Comparison of ENCODE assay signal across 15 cellular contexts in the genomic region with DNA sequence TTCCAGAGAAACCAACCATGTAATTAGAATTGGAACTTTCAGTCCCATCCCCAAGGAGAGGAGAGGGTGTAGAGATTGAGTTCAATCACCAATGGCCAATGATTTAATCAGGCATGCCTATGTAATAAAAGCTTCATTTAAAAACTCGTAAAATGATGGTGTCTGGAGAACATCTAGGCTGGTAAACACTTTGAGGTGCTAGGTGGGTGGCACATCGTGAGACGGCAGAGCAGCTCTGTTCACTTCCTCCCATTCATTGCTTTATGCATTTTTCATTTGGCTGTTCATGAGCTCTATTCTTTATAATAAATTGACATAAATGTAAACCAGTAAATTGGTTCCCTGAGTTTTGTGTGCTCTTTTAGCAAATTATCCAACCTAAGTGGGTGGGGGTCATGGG.
DNase-seq lines count a peak whose midpoint lies in the region; ATAC-seq and FAIRE-seq lines count a peak whose summit lies in the region.
"Had no signal": no experiment of that assay in that cellular context is flagged by ENCODE, and none has a peak within 500 bp of the region (broad histone marks: within the 10 kb centered on the region; RNA-seq: fewer than 3 reads in every experiment).

No MANE protein-coding gene starts in this region.

- ATAC-seq in activated T-cell treated with anti-CD3 and anti-CD28 coated beads, Interleukin-2, amount 50 U/mL, for 72 hours (replicated peaks in 1 of 2) = no peak
- no peak for ATAC-seq in natural killer cell treated with Interleukin-12 subunit alpha and Interleukin-12 subunit beta and Interleukin-15 and Interleukin-18, amount 100 ng/mL, for 72 hours
- ATAC-seq in Right ventricle myocardium inferior (no peak), left lobe of liver (no peak)
- ATAC-seq: A549 had no signal

- H3K4me3 Mint-ChIP-seq in activated T-cell treated with anti-CD3 and anti-CD28 coated beads, Interleukin-2, amount 50 U/mL, for 72 hours = no peak overlapping the region
- H3K4me3 Mint-ChIP-seq in activated naive CD8-positive, alpha-beta T cell treated with anti-CD3 and anti-CD28 coated beads for 36 hours = no peak overlapping the region
- H3K4me3 Mint-ChIP-seq in natural killer cell treated with Interleukin-12 subunit alpha and Interleukin-12 subunit beta and Interleukin-15 and Interleukin-18, amount 100 ng/mL, for 72 hours = no peak overlapping the region
- H3K4me3 Mint-ChIP-seq: CD14-positive monocyte had no signal

- DNase-seq in activated T-cell treated with anti-CD3 and anti-CD28 coated beads, Interleukin-2, amount 50 U/mL, for 72 hours = no peak
- DNase-seq in activated T-cell treated with anti-CD3 and anti-CD28 coated beads, Interleukin-2, amount 50 U/mL, for 1 hour = no peak
- no peak for DNase-seq in GM19239 (ENCODE audit: insufficient read length, low spot score)
- DNase-seq in activated naive CD8-positive, alpha-beta T cell treated with anti-CD3 and anti-CD28 coated beads for 36 hours = no peak
- no peak for DNase-seq in natural killer cell treated with Interleukin-12 subunit alpha and Interleukin-12 subunit beta and Interleukin-15 and Interleukin-18, amount 100 ng/mL, for 72 hours (ENCODE audit: low spot score)
- DNase-seq in Right ventricle myocardium inferior (ENCODE audit: missing footprints) = no peak
- DNase-seq in left lobe of liver (ENCODE audit: low spot score) = no peak
- no peak for DNase-seq in SIG-M5 treated with dmso at 0.1 percent for 504 hours (lab: John Stamatoyannopoulos, UW; ENCODE audit: unreplicated experiment)
- DNase-seq: NCI-H1105, NCI-H187, NCI-H446, NCI-H774 had no signal

- no peaks in the 10 kb centered on the region for H3K27me3 Mint-ChIP-seq in activated T-cell treated with anti-CD3 and anti-CD28 coated beads, Interleukin-2, amount 50 U/mL, for 72 hours (ENCODE audit: low read depth)
- H3K27me3 Mint-ChIP-seq in activated naive CD8-positive, alpha-beta T cell treated with anti-CD3 and anti-CD28 coated beads for 36 hours = no peaks in the 10 kb centered on the region
- H3K27me3 Mint-ChIP-seq in natural killer cell treated with Interleukin-12 subunit alpha and Interleukin-12 subunit beta and Interleukin-15 and Interleukin-18, amount 100 ng/mL, for 72 hours = no peaks in the 10 kb centered on the region

- H3K27ac Mint-ChIP-seq in activated T-cell treated with anti-CD3 and anti-CD28 coated beads, Interleukin-2, amount 50 U/mL, for 72 hours = peak overlapping the region; percentile 82
- peak overlapping the region; percentile 58 for H3K27ac Mint-ChIP-seq in activated naive CD8-positive, alpha-beta T cell treated with anti-CD3 and anti-CD28 coated beads for 36 hours
- peak overlapping the region; percentile 60 to 76 for H3K27ac Mint-ChIP-seq in natural killer cell treated with Interleukin-12 subunit alpha and Interleukin-12 subunit beta and Interleukin-15 and Interleukin-18, amount 100 ng/mL, for 72 hours

- peak; percentile 14 for FAIRE-seq in GM19239 (lab: Jason Lieb, UNC)
- FAIRE-seq: A549, H54 had no signal

- H3K9me3 Mint-ChIP-seq in activated T-cell treated with anti-CD3 and anti-CD28 coated beads, Interleukin-2, amount 50 U/mL, for 72 hours = no peaks in the 10 kb centered on the region
- H3K9me3 Mint-ChIP-seq in activated naive CD8-positive, alpha-beta T cell treated with anti-CD3 and anti-CD28 coated beads for 36 hours = peaks cover 2% of the 10 kb centered on the region
- H3K9me3 Mint-ChIP-seq in natural killer cell treated with Interleukin-12 subunit alpha and Interleukin-12 subunit beta and Interleukin-15 and Interleukin-18, amount 100 ng/mL, for 72 hours = no peaks in the 10 kb centered on the region

- peaks cover 18% of the 10 kb centered on the region for H3K4me1 Mint-ChIP-seq in activated T-cell treated with anti-CD3 and anti-CD28 coated beads, Interleukin-2, amount 50 U/mL, for 72 hours (ENCODE audit: low read depth)
- peaks cover 25% of the 10 kb centered on the region for H3K4me1 Mint-ChIP-seq in activated naive CD8-positive, alpha-beta T cell treated with anti-CD3 and anti-CD28 coated beads for 36 hours
- H3K4me1 Mint-ChIP-seq in natural killer cell treated with Interleukin-12 subunit alpha and Interleukin-12 subunit beta and Interleukin-15 and Interleukin-18, amount 100 ng/mL, for 72 hours (ENCODE audit: low read depth in 2 of 2) = peaks cover 2 to 18% of the 10 kb centered on the region in 2 donors

- intact Hi-C loops in Right ventricle myocardium inferior (cut with DNase I) = no loop called here

- peaks cover 3 to 17% of the 10 kb centered on the region in 2 donors for H3K36me3 Mint-ChIP-seq in activated T-cell treated with anti-CD3 and anti-CD28 coated beads, Interleukin-2, amount 50 U/mL, for 72 hours (ENCODE audit: insufficient read depth in 2 of 2)
- peaks cover 42% of the 10 kb centered on the region for H3K36me3 Mint-ChIP-seq in activated naive CD8-positive, alpha-beta T cell treated with anti-CD3 and anti-CD28 coated beads for 36 hours
- H3K36me3 Mint-ChIP-seq in natural killer cell treated with Interleukin-12 subunit alpha and Interleukin-12 subunit beta and Interleukin-15 and Interleukin-18, amount 100 ng/mL, for 72 hours = peaks cover 14% of the 10 kb centered on the region
